ENCODE assay signal across 9 cellular contexts in genomic region chr15:67784057-67784781, GRCh38. TPM values are rescaled to one million over a fixed set of nuclear protein-coding genes. Genes with fewer than 3 reads are reported as not detected.
A peak's percentile ranks its signal among the peaks of the same experiment; 100 is the strongest.
DNase-seq lines count a peak whose midpoint lies in the region; ATAC-seq, FAIRE-seq and TF ChIP-seq lines count a peak whose summit lies in the region.
"Had no signal": no experiment of that assay in that cellular context is flagged by ENCODE, and none has a peak within 500 bp of the region (broad histone marks: within the 10 kb centered on the region; RNA-seq: fewer than 3 reads in every experiment).

No MANE protein-coding gene starts in this region.

- H3K4me3 Mint-ChIP-seq in stimulated activated naive CD8-positive, alpha-beta T cell treated with anti-CD3 and anti-CD28 coated beads, Interleukin-15, amount 100 ng/mL, for 72 hours = no peak overlapping the region
- H3K4me3 Mint-ChIP-seq in H9 = no peak overlapping the region

- H3K9ac ChIP-seq in H9 (ENCODE audit: extremely low read depth, insufficient read length, low read length) = no peak overlapping the region

- H2AFZ ChIP-seq in H9 (ENCODE audit: low read length) = no peak overlapping the region

- H3K27ac ChIP-seq in H9 (ENCODE audit: insufficient read length, low read depth, low read length) = no peak overlapping the region
- H3K27ac ChIP-seq in gastrocnemius medialis = no peak overlapping the region

- H3K9me3 Mint-ChIP-seq in stimulated activated naive CD8-positive, alpha-beta T cell treated with anti-CD3 and anti-CD28 coated beads, Interleukin-15, amount 100 ng/mL, for 72 hours = no peaks in the 10 kb centered on the region
- no peaks in the 10 kb centered on the region for H3K9me3 Mint-ChIP-seq in H9

- no peak for FAIRE-seq in frontal cortex (lab: Jason Lieb, UNC)
- FAIRE-seq: G401.6 had no signal

- H3K79me1 ChIP-seq in H9 (ENCODE audit: insufficient read depth, low read depth, low read length, poor library complexity, severe bottlenecking) = no peaks in the 10 kb centered on the region

- H3K14ac ChIP-seq in H9 (ENCODE audit: insufficient read depth, low read length) = no peak overlapping the region

- H3K36me3 ChIP-seq in gastrocnemius medialis = peaks cover 0 to 8% of the 10 kb centered on the region in 2 donors

- no peak overlapping the region for H3K27ac Mint-ChIP-seq in stimulated activated naive CD8-positive, alpha-beta T cell treated with anti-CD3 and anti-CD28 coated beads, Interleukin-15, amount 100 ng/mL, for 72 hours
- no peak overlapping the region for H3K27ac Mint-ChIP-seq in H9

- H3K18ac ChIP-seq in H9 (ENCODE audit: insufficient read length, low read depth, low read length) = no peak overlapping the region

- no peak overlapping the region for H3T11ph ChIP-seq in H9 (ENCODE audit: low read length)

- H3K27me3 ChIP-seq in H9 (ENCODE audit: insufficient read depth, low read length) (no peaks in the 10 kb centered on the region), gastrocnemius medialis (no peaks in the 10 kb centered on the region)

- in situ Hi-C loops in gastrocnemius medialis (cut with MboI; ENCODE audit: low sequenced_read_pairs in 4 of 4) = no loop called here

- no peak overlapping the region for H3K23ac ChIP-seq in H9 (ENCODE audit: insufficient read length, low read depth, low read length)

- H3K56ac ChIP-seq in H9 (ENCODE audit: insufficient read length, low read depth, low read length) = no peak overlapping the region

- TF ChIP-seq CTCF in H9 (conservative IDR thresholded peaks at IDR 0.05) (no peak), gastrocnemius medialis (IDR thresholded peaks at IDR 0.05 in 4 of 5, conservative IDR thresholded peaks at IDR 0.05 in 1 of 5) (no peak)

- no peaks in the 10 kb centered on the region for H3K36me3 Mint-ChIP-seq in H9 (ENCODE audit: insufficient read depth in 1 of 3, low read depth in 3 of 3)

- H2AK5ac ChIP-seq in H9 (ENCODE audit: insufficient read length, low read length) = no peak overlapping the region

- DNase-seq in stimulated activated naive CD8-positive, alpha-beta T cell treated with anti-CD3 and anti-CD28 coated beads, Interleukin-15, Interleukin-2, amounts not matched to agents 100 U/mL and 50 U/mL, for 24 hours = peak; percentile 22
- no peak for DNase-seq in stimulated activated naive CD8-positive, alpha-beta T cell treated with anti-CD3 and anti-CD28 coated beads, Interleukin-15, amount 100 ng/mL, for 72 hours
- DNase-seq in NCI-H748 treated with DMSO at 0.1 percent for 48 hours (lab: John Stamatoyannopoulos, UW) = peak; percentile 42
- no peak for DNase-seq in H9
- no peak for DNase-seq in frontal cortex (ENCODE audit: low spot score in 2 of 2)
- no peak for DNase-seq in T-helper 9 cell
- no peak for DNase-seq in gastrocnemius medialis

- no peak overlapping the region for H2BK120ac ChIP-seq in H9 (ENCODE audit: low read depth, low read length, poor library complexity, severe bottlenecking)

- no peak overlapping the region for H4K8ac ChIP-seq in H9 (replicated peaks; ENCODE audit: insufficient read length, low read depth, low read length)

- no peak overlapping the region for H2BK20ac ChIP-seq in H9 (ENCODE audit: low read depth, low read length, poor library complexity, severe bottlenecking)

- H3K4me1 ChIP-seq in H9 (ENCODE audit: insufficient read depth, low read length) (no peaks in the 10 kb centered on the region; the same call in 1 of the 2 replicates), gastrocnemius medialis (no peaks in the 10 kb centered on the region)

- H3K4me3 ChIP-seq in gastrocnemius medialis = no peak overlapping the region

- H4K91ac ChIP-seq in H9 (ENCODE audit: insufficient read length, low read depth, low read length) = no peak overlapping the region

- H3K4me1 Mint-ChIP-seq in stimulated activated naive CD8-positive, alpha-beta T cell treated with anti-CD3 and anti-CD28 coated beads, Interleukin-15, amount 100 ng/mL, for 72 hours = peaks cover 27% of the 10 kb centered on the region
- H3K4me1 Mint-ChIP-seq in H9 = peaks cover 42 to 52% of the 10 kb centered on the region in 2 experiments

- H2BK12ac ChIP-seq in H9 (ENCODE audit: insufficient read length, low read depth, low read length) = no peak overlapping the region

- no peak overlapping the region for H2BK15ac ChIP-seq in H9 (ENCODE audit: low read depth, low read length)

- H3K4me2 ChIP-seq in H9 (ENCODE audit: insufficient read depth, insufficient read length, low read length) = no peak overlapping the region

- ATAC-seq in stimulated activated naive CD8-positive, alpha-beta T cell treated with anti-CD3 and anti-CD28 coated beads, Interleukin-15, Interleukin-2, amounts not matched to agents 100 U/mL and 50 U/mL, for 24 hours = peak; percentile 51
- ATAC-seq in stimulated activated naive CD8-positive, alpha-beta T cell treated with anti-CD3 and anti-CD28 coated beads, Interleukin-15, amount 100 ng/mL, for 72 hours = no peak
- ATAC-seq in HG03025 (IDR thresholded peaks at IDR 0.05; ENCODE audit: low FRiP score, unreplicated experiment) = peak; percentile 83
- no peak for ATAC-seq in gastrocnemius medialis

- WGBS in H9 (ENCODE audit: extremely low coverage, insufficient read length, low lambda C conversion rate) = no CpG with 5 or more reads among the region's 4 CpGs

- no peaks in the 10 kb centered on the region for H3K9me3 ChIP-seq in H9 (ENCODE audit: control insufficient read depth, low read depth, low read length)
- H3K9me3 ChIP-seq in gastrocnemius medialis = no peaks in the 10 kb centered on the region

- no peak overlapping the region for H3K4ac ChIP-seq in H9 (ENCODE audit: low read depth, low read length)

- H3K79me2 ChIP-seq in H9 (ENCODE audit: insufficient read depth, low read length) = no peaks in the 10 kb centered on the region

- intact Hi-C loops in gastrocnemius medialis (cut with DNase I; ENCODE audit: low total_unique reads) = no loop called here

- no peak for TF ChIP-seq POLR2A in gastrocnemius medialis (IDR thresholded peaks at IDR 0.05)

- no peaks in the 10 kb centered on the region for H4K20me1 ChIP-seq in H9 (ENCODE audit: control insufficient read depth, insufficient read depth, insufficient read length)

- H3K23me2 ChIP-seq in H9 (ENCODE audit: insufficient read length, low read depth, low read length, poor library complexity, severe bottlenecking) = no peaks in the 10 kb centered on the region

- no peak overlapping the region for H2BK5ac ChIP-seq in H9 (ENCODE audit: insufficient read length, low read length)

- no peaks in the 10 kb centered on the region for H3K27me3 Mint-ChIP-seq in stimulated activated naive CD8-positive, alpha-beta T cell treated with anti-CD3 and anti-CD28 coated beads, Interleukin-15, amount 100 ng/mL, for 72 hours
- H3K27me3 Mint-ChIP-seq in H9 (ENCODE audit: low read depth) = peaks cover 1% of the 10 kb centered on the region; the same call in 1 of the 2 replicates

- H4K5ac ChIP-seq in H9 (ENCODE audit: insufficient read length, low read depth, low read length) = no peak overlapping the region

RNA-seq across cellular contexts. Expression of gene SKOR1, which starts 41.1 kb away (rescaled TPM):
- total RNA-seq in H9 (2021) (0.13 TPM in 2 replicates), frontal cortex (0.41 TPM), gastrocnemius medialis (1 to 10 TPM in 1 of 4 donors, under 1 TPM in 3; 0.13 to 2.1 (median 0.25) TPM)

RNA-seq across cellular contexts. Expression of gene RNU6-1, which starts 55.6 kb away (rescaled TPM):
- total RNA-seq in H9 (2021) (not detected in 2 replicates), frontal cortex (not detected), gastrocnemius medialis (not detected)

Comparison
In these comparisons a context has a peak if more than half of its experiments do, and no peak if none do; other contexts are left out.
1. ATAC-seq: peak in stimulated activated naive CD8-positive, alpha-beta T cell treated with anti-CD3 and anti-CD28 coated beads, Interleukin-15, Interleukin-2, amounts not matched to agents 100 U/mL and 50 U/mL, for 24 hours (single experiment) and HG03025 (single experiment); none in stimulated activated naive CD8-positive, alpha-beta T cell treated with anti-CD3 and anti-CD28 coated beads, Interleukin-15, amount 100 ng/mL, for 72 hours (single experiment) and gastrocnemius medialis (0 of 2).
2. DNase-seq: peak in stimulated activated naive CD8-positive, alpha-beta T cell treated with anti-CD3 and anti-CD28 coated beads, Interleukin-15, Interleukin-2, amounts not matched to agents 100 U/mL and 50 U/mL, for 24 hours (single experiment) and NCI-H748 treated with DMSO at 0.1 percent for 48 hours (single experiment); none in stimulated activated naive CD8-positive, alpha-beta T cell treated with anti-CD3 and anti-CD28 coated beads, Interleukin-15, amount 100 ng/mL, for 72 hours (0 of 2), H9 (single experiment), frontal cortex (0 of 2), T-helper 9 cell (single experiment) and gastrocnemius medialis (0 of 2).